ENCODE assay signal across 2 cellular contexts in the genomic region with DNA sequence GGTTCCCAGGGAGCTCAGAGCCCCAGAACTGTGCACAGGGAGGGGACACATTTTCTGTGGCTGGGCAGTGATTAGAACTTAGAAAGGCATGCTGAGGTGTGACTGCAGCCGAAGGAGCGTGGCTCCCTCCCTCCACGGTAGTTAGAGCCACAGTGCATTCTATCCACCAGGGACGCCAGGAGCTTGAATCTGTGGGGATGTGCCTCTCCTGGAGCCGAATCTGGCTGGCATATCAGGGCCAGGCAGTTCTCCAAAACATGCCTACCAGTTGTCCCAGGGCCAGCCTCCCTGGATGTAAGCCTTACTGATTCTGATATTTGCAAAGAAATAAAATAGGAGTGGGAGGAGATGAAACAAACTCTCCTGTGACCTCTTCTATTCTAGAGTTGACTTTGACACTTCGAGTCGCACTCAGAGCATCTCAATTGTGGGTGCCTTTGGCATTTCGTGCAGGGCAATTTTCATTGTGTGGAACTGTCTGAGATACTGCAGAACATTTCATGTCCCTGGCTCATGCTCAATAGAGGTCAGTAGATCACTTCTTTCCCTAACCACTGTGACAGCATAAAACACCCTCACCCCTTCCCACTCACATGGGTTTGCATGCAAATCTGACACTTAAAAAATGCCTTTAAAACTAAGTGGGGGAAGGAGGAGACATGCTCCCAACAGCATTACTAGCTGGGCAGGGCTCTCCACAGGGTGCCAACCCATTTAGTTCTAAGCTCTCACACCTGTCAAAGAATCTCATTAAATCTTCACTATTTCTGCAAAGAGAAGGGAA.
TF ChIP-seq lines count a peak whose summit lies in the region.

No MANE protein-coding gene starts in this region.

TF ChIP-seq in GM12891, 5 proteins besides CTCF, POLR2A, EP300 and RAD21:
- no peak for TF ChIP-seq TAF1 (IDR thresholded peaks at IDR 0.05; ENCODE audit: low read depth, low read length)
- TF ChIP-seq POLR2AphosphoS5 (IDR thresholded peaks at IDR 0.05; ENCODE audit: low read depth, low read length): no peak
- no peak for TF ChIP-seq SPI1 (IDR thresholded peaks at IDR 0.05; ENCODE audit: low read depth, low read length)
- TF ChIP-seq PAX5 (IDR thresholded peaks at IDR 0.05; ENCODE audit: insufficient read depth, low read length, severe bottlenecking): no peak
- TF ChIP-seq POU2F2 (IDR thresholded peaks at IDR 0.05; ENCODE audit: low read depth, low read length): peak; percentile 72; the same call in 1 of the 2 replicates

TF ChIP-seq in H1, 55 proteins besides CTCF, POLR2A, EP300 and RAD21:
- no peak for TF ChIP-seq CHD1 (IDR thresholded peaks at IDR 0.05; ENCODE audit: low read depth, low read length)
- no peak for TF ChIP-seq SUZ12 (IDR thresholded peaks at IDR 0.05; ENCODE audit: low read length)
- TF ChIP-seq TCF12 (IDR thresholded peaks at IDR 0.05; ENCODE audit: low read depth, low read length): no peak
- no peak for TF ChIP-seq PHF8 (conservative IDR thresholded peaks at IDR 0.05; ENCODE audit: low read depth, low read length)
- TF ChIP-seq SIN3A (conservative IDR thresholded peaks at IDR 0.05 in 1 of 2, IDR thresholded peaks at IDR 0.05 in 1 of 2; ENCODE audit: low read depth in 1 of 2, low read length in 2 of 2): no peak
- TF ChIP-seq CEBPB (IDR thresholded peaks at IDR 0.05; ENCODE audit: low read depth, low read length): no peak
- peak; percentile 68; the same call in 1 of the 2 replicates for TF ChIP-seq TEAD4 (IDR thresholded peaks at IDR 0.05; ENCODE audit: low read depth, low read length)
TF ChIP-seq in H1: peak in this region for 1.
